In genomic region chr9:133943781-133944745, GRCh38 we compare ENCODE assay signal across 12 cellular contexts. TPM values are rescaled to one million over a fixed set of nuclear protein-coding genes. Genes with fewer than 3 reads are reported as not detected.
A peak's percentile ranks its signal among the peaks of the same experiment; 100 is the strongest.
DNase-seq lines count a peak whose midpoint lies in the region; ATAC-seq and TF ChIP-seq lines count a peak whose summit lies in the region.
"Had no signal": no experiment of that assay in that cellular context is flagged by ENCODE, and none has a peak within 500 bp of the region (broad histone marks: within the 10 kb centered on the region; RNA-seq: fewer than 3 reads in every experiment).

No MANE protein-coding gene starts in this region.

- no peak overlapping the region for H4K91ac ChIP-seq in IMR-90 (ENCODE audit: insufficient read depth, low read depth, low read length)

- TF ChIP-seq CTCF in IMR-90 (conservative IDR thresholded peaks at IDR 0.05; ENCODE audit: low read depth, low read length) (no peak), WERI-Rb-1 (IDR thresholded peaks at IDR 0.05; ENCODE audit: low read depth, low read length) (no peak), retinal pigment epithelial cell (conservative IDR thresholded peaks at IDR 0.05; ENCODE audit: low read depth, low read length) (no peak)

- no peak overlapping the region for H3K56ac ChIP-seq in IMR-90 (ENCODE audit: extremely low read depth, insufficient read depth, low read length)

- H3K18ac ChIP-seq in IMR-90 (ENCODE audit: low read depth, low read length) = no peak overlapping the region

- peaks cover 22 to 84% of the 10 kb centered on the region in 2 experiments for H3K79me1 ChIP-seq in IMR-90 (ENCODE audit: low read depth in 1 of 2, low read length in 2 of 2)

- peak; percentile 17; the same call in 1 of the 2 replicates for ATAC-seq in IMR-90 (ENCODE audit: low read depth)
- ATAC-seq in left ventricle myocardium superior = no peak
- ATAC-seq in GM18505 (IDR thresholded peaks at IDR 0.05; ENCODE audit: unreplicated experiment) = no peak

- no peaks in the 10 kb centered on the region for H3K9me3 ChIP-seq in IMR-90 (ENCODE audit: control insufficient read depth, insufficient read depth, low read length)
- H3K9me3 ChIP-seq in WERI-Rb-1 (ENCODE audit: severe bottlenecking) = no peaks in the 10 kb centered on the region

- no peak overlapping the region for H3K4me2 ChIP-seq in IMR-90 (ENCODE audit: low read depth, low read length)

- BruUV-seq in IMR-90 (replicated peaks; lab: Mats Ljungman, UMichigan) = no TSS peak

- H3K27ac ChIP-seq in IMR-90 (ENCODE audit: insufficient read depth, low read length) (no peak overlapping the region), WERI-Rb-1 (peak overlapping the region; percentile 78)

- CTCF ChIA-PET in IMR-90 (lab: Yijun Ruan, JAX) = interaction anchor here (0.5 kb wide), 1 partner anchor 27 kb away, joined by 4 read pairs; no protein-coding TSS in a partner anchor

- no peak overlapping the region for H2BK120ac ChIP-seq in IMR-90 (ENCODE audit: low read depth, low read length)

- in situ Hi-C loops in IMR-90 (cut with MboI; ENCODE audit: low sequenced_read_pairs) = no loop called here

- dilution Hi-C loops in IMR-90 (cut with HindIII; ENCODE audit: low sequenced_read_pairs, unreplicated experiment) = no loop called here

- H3K9ac ChIP-seq in IMR-90 (ENCODE audit: low read depth, low read length) = no peak overlapping the region

- peak overlapping the region; percentile 50 for H2AK9ac ChIP-seq in IMR-90 (replicated peaks; ENCODE audit: low read depth, low read length, poor library complexity)

- TF ChIP-seq POLR2A in IMR-90 (IDR thresholded peaks at IDR 0.05; ENCODE audit: low read depth, low read length) = no peak
- TF ChIP-seq POLR2A in GM18505 (IDR thresholded peaks at IDR 0.05; ENCODE audit: borderline replicate concordance, extremely low read depth, insufficient read depth, insufficient read length) = no peak
- TF ChIP-seq POLR2A in erythroblast (IDR thresholded peaks at IDR 0.05; ENCODE audit: low read length) = no peak

- 86% methylated on average over 21 of the region's 30 CpGs; no CpG with 5 or more reads in 1 of the 2 experiments for WGBS in IMR-90 (ENCODE audit: extremely low coverage in 2 of 2, insufficient read length in 1 of 2), 2 experiments

- H3K4me1 ChIP-seq in IMR-90 (ENCODE audit: control insufficient read depth, insufficient read depth, low read length) = no peaks in the 10 kb centered on the region; the same call in 1 of the 2 replicates

- POLR2A ChIA-PET in IMR-90 (lab: Charles Lee; ENCODE audit: unreplicated experiment) = interaction anchor here (0.8 kb wide), 1 partner anchor 12 kb away, joined by 3 read pairs; no protein-coding TSS in a partner anchor

- DNase-seq in IMR-90 (peak; percentile 26), WERI-Rb-1 (peak; percentile 92), left ventricle myocardium superior (peak; percentile 21), retinal pigment epithelial cell (ENCODE audit: low read depth) (peak; percentile 56), NCI-H526 (lab: John Stamatoyannopoulos, UW) (no peak), T-helper 1 cell (no peak), erythroblast (lab: John Stamatoyannopoulos, UW) (no peak)
- DNase-seq: effector CD8-positive, alpha-beta T cell; head of caudate nucleus; NCI-H1417; substantia nigra had no signal

- H3K27me3 ChIP-seq in IMR-90 (ENCODE audit: control insufficient read depth, insufficient read depth, low read length) (no peaks in the 10 kb centered on the region), WERI-Rb-1 (ENCODE audit: insufficient read depth, low read depth, severe bottlenecking) (no peaks in the 10 kb centered on the region)

- H3K23ac ChIP-seq in IMR-90 (ENCODE audit: low read depth, low read length) = no peak overlapping the region

- no peak for TF ChIP-seq RAD21 in IMR-90 (IDR thresholded peaks at IDR 0.05; ENCODE audit: low read length)

- peaks cover 73% of the 10 kb centered on the region for H4K20me1 ChIP-seq in IMR-90 (ENCODE audit: insufficient read depth, low read length)

- H3K36me3 ChIP-seq in IMR-90 (ENCODE audit: control insufficient read depth, insufficient read depth, low read length) (peaks cover 2% of the 10 kb centered on the region; the same call in 1 of the 2 replicates), WERI-Rb-1 (peaks cover 10% of the 10 kb centered on the region)

- no peak overlapping the region for H3K4ac ChIP-seq in IMR-90 (ENCODE audit: low read depth, low read length)

- H3K14ac ChIP-seq in IMR-90 (replicated peaks; ENCODE audit: low read depth, low read length) = 0 out of 2 replicates have a peak overlapping the region, but pooled peaks have one; percentile 22

- no peak overlapping the region for H2AK5ac ChIP-seq in IMR-90 (ENCODE audit: low read depth, low read length)

- no peak overlapping the region for H2BK5ac ChIP-seq in IMR-90 (ENCODE audit: low read depth, low read length, poor library complexity, severe bottlenecking)

- intact Hi-C loops in IMR-90 (cut with micrococcal nuclease) = no loop called here
- intact Hi-C loops in left ventricle myocardium superior (cut with micrococcal nuclease) = no loop called here

- no peak overlapping the region for H2BK20ac ChIP-seq in IMR-90 (ENCODE audit: low read depth, low read length)

- no peak overlapping the region for H2BK15ac ChIP-seq in IMR-90 (ENCODE audit: low read depth, low read length)

- no peak overlapping the region for H4K5ac ChIP-seq in IMR-90 (ENCODE audit: low read depth, low read length)

- H4K8ac ChIP-seq in IMR-90 (ENCODE audit: low read depth in 2 of 2, low read length in 2 of 2) = no peak overlapping the region

- 0 out of 2 replicates have a peak, but pooled peaks cover 9% of the 10 kb centered on the region for H3K9me1 ChIP-seq in IMR-90 (ENCODE audit: insufficient read depth, low read length)

- no peak overlapping the region for H3K4me3 ChIP-seq in IMR-90 (ENCODE audit: insufficient read depth, low read depth, low read length)
- no peak overlapping the region for H3K4me3 ChIP-seq in WERI-Rb-1 (ENCODE audit: low read depth, low read length)
- no peak overlapping the region for H3K4me3 ChIP-seq in retinal pigment epithelial cell (ENCODE audit: low read length)

- H2AFZ ChIP-seq in IMR-90 (replicated peaks; ENCODE audit: low read length, poor library complexity) = peak overlapping the region; percentile 33

TF ChIP-seq in IMR-90, 13 proteins besides CTCF, POLR2A, EP300 and RAD21:
- TF ChIP-seq NFE2L2 (IDR thresholded peaks at IDR 0.05; ENCODE audit: low read depth, low read length) (no peak), MAFK (IDR thresholded peaks at IDR 0.05; ENCODE audit: low read depth, low read length) (no peak), ELK1 (IDR thresholded peaks at IDR 0.05; ENCODE audit: borderline replicate concordance, low read depth, low read length) (no peak), BHLHE40 (IDR thresholded peaks at IDR 0.05; ENCODE audit: low read depth, low read length) (no peak), CHD1 (IDR thresholded peaks at IDR 0.05; ENCODE audit: low read depth, low read length) (no peak), MAZ (IDR thresholded peaks at IDR 0.05; ENCODE audit: borderline replicate concordance, low read depth, low read length) (no peak), SMC3 (IDR thresholded peaks at IDR 0.05; ENCODE audit: low read depth, low read length) (no peak)
TF ChIP-seq in IMR-90: peak in this region for 0.

RNA-seq across cellular contexts. Expression of gene VAV2, which starts 48.1 kb away (rescaled TPM):
- total RNA-seq in IMR-90 (2012; rRNA removed) = 9.7 and 10.8 TPM in 2 replicates
- polyA plus RNA-seq in IMR-90 (2012; rRNA removed) = 13.4 and 13.5 TPM in 2 replicates
- polyA plus RNA-seq in IMR-90 (2012; cell fraction: cytosol; rRNA removed) = 8.4 and 11.8 TPM in 2 replicates
- 22.6 and 33.8 TPM in 2 replicates for polyA plus RNA-seq in IMR-90 (2012; cell fraction: nucleus; rRNA removed; ENCODE audit: low replicate concordance)
- total RNA-seq in left ventricle myocardium superior = 6.1 TPM

Comparison
In these comparisons a context has a peak if more than half of its experiments do, and no peak if none do; other contexts are left out.
1. DNase-seq: peak in IMR-90 (single experiment), WERI-Rb-1 (single experiment), left ventricle myocardium superior (single experiment) and retinal pigment epithelial cell (single experiment); none in NCI-H526 (0 of 2), T-helper 1 cell (0 of 5) and erythroblast (0 of 2).